8 cellular contexts compared by ENCODE assay signal in the genomic region with DNA sequence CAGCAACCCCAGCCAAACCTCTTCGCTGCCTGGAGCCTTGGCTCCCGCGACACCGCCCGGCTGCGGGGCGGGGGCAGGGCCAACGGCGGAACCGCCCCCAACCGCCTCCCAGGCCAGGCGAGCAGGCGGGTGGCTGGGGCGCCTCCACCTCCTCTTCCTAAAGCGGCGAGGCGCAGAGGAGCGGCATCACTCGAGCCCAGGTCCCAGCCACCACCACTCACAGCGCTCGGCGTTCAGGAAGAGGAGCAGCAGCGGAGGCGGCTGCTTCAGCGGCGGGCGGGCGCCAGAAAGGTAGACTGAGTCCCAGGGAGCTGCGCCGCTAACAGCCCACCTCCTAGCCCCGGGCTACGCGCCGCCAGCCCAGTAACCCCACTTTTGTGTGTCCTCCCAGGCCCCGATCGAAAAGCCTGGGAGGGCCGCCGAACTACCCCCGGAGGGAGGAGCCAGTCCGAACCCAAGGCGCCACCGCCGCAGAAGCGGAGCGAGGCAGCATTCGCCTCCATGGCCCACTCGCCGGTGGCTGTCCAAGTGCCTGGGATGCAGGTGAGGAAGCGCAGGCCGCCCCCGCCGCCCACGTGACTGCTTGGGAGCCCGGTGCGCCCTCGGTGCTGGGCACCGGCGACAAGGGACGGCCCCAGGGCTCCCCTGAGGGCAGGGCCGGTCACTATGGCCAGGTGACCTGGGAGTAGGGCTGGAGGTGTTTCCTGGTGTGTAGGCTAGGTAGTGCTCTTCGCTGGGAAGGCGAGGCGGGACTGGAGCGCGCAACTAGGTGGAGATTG. TPM values are rescaled to one million over a fixed set of nuclear protein-coding genes. Genes with fewer than 3 reads are reported as not detected.
DNase-seq lines count a peak whose midpoint lies in the region; ATAC-seq and TF ChIP-seq lines count a peak whose summit lies in the region.

A gene (plus strand): TSS at position 186 of the 779 bp plus-strand sequence. CDS start 316 bp downstream, at position 502.

- peak; percentile 74 for ATAC-seq in GM21786 (IDR thresholded peaks at IDR 0.05; ENCODE audit: unreplicated experiment)
- ATAC-seq in Right ventricle myocardium inferior = peak; percentile 99

- peaks cover 46% of the 10 kb centered on the region for H3K79me2 ChIP-seq in KMS-11 (ENCODE audit: insufficient read depth, low read depth)

- intact Hi-C loops in Right ventricle myocardium inferior (cut with DNase I) (no loop called here), posterior cingulate gyrus (cut with DNase I) (no loop called here)

- H3K4me2 ChIP-seq in KMS-11 = peak within 1 kb of the TSS; percentile 94

- peak; percentile 68 for DNase-seq in G401 (ENCODE audit: low spot score)
- no peak for DNase-seq in SK-N-MC (ENCODE audit: low read depth, low spot score)
- DNase-seq in activated naive CD4-positive, alpha-beta T cell treated with anti-CD3 and anti-CD28 coated beads, Interleukin-2, amount 50 U/mL, for 16 hours = peak; percentile 79
- peak; percentile 88 for DNase-seq in Right ventricle myocardium inferior (ENCODE audit: missing footprints)
- peak in 8 of 10 donors; percentile 17 to 90 (median 29) for DNase-seq in posterior cingulate gyrus
- peak; percentile 65 for DNase-seq in ureter (ENCODE audit: low spot score)

- no peaks in the 10 kb centered on the region for H3K9me3 ChIP-seq in SK-N-MC (ENCODE audit: low read depth, low read length)

- H3K4me3 ChIP-seq in KMS-11 (IDR thresholded peaks at IDR 0.05; ENCODE audit: insufficient read depth, low read depth, low read length) (no peak within 1 kb of the TSS), SK-N-MC (peak within 1 kb of the TSS; percentile 83)

- H3K9ac ChIP-seq in KMS-11 (peak within 1 kb of the TSS; percentile 80), SK-N-MC (ENCODE audit: insufficient read length) (peak within 1 kb of the TSS; percentile 76)

- peak within 1 kb of the TSS; percentile 82 for H3K27ac ChIP-seq in KMS-11
- no peak within 1 kb of the TSS for H3K27ac ChIP-seq in SK-N-MC

- peak within 1 kb of the TSS; percentile 73 for H2AFZ ChIP-seq in KMS-11 (ENCODE audit: low read depth)

- no peaks in the 10 kb centered on the region for H3K36me3 ChIP-seq in KMS-11 (ENCODE audit: insufficient read depth)
- H3K36me3 ChIP-seq in SK-N-MC (ENCODE audit: insufficient read depth, low read length) = no peaks in the 10 kb centered on the region

- no peaks in the 10 kb centered on the region for H4K20me1 ChIP-seq in KMS-11 (ENCODE audit: insufficient read depth)

- no peak for TF ChIP-seq CTCF in KMS-11 (conservative IDR thresholded peaks at IDR 0.05; ENCODE audit: low read depth, low read length)

- in situ Hi-C loops in G401 (cut with HindIII; ENCODE audit: low sequenced_read_pairs) = no loop called here

- no peaks in the 10 kb centered on the region for H3K27me3 ChIP-seq in KMS-11 (ENCODE audit: insufficient read depth, low read depth)

- peaks cover 20% of the 10 kb centered on the region for H3K4me1 ChIP-seq in KMS-11 (ENCODE audit: low read depth, poor library complexity, severe bottlenecking)

RNA-seq across cellular contexts. Expression of the gene that starts here (rescaled TPM):
- 3.0 and 3.1 TPM in 2 replicates for total RNA-seq in G401 (2014; rRNA removed; shearing (Covaris generic))
- total RNA-seq in Right ventricle myocardium inferior (1.1 TPM), ureter (21.3 TPM)
